1 cellular context compared by ENCODE assay signal in the genomic region with DNA sequence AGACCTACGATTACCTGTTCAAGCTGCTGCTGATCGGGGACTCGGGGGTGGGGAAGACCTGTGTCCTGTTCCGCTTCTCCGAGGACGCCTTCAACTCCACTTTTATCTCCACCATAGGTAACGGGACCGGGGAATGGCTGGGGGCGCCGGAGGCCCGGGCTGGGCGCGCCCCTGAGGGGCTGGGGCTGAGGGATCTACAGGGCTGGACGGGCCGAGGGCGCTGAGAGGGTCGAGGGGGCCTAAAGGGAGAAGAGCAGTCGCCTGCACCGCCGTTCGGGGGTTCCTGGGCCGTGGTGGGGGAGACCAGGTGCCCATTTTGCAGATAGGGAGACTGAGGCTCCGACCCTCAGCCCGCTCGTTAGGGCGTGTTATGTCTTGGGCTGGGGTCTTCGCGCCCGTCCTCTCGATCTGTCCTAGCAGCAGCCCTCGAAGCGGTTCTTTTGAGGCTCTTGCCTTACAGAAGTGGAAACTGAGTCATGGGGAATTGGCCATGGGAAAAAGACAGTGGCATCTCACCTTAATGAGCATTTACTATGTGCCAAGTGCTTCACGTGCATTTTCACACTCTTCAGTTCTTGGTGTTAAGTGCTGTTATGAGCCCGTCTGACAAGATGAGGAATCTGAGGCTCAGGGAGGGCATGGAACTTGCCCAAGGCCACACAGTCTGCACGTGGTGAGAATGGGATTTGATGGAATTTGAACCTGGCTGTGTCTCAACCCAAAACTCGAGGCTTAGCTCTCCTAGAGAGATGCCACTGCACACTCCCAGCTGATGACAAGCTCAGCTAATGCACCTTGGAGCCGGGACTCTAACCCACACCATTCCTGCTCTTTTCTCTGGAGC.
A peak's percentile ranks its signal among the peaks of the same experiment; 100 is the strongest.
TF ChIP-seq lines count a peak whose summit lies in the region.

No MANE protein-coding gene starts in this region.

TF ChIP-seq in H1, 55 proteins besides CTCF, POLR2A, EP300 and RAD21 (continued from another document):
- TF ChIP-seq FOSL1 (IDR thresholded peaks at IDR 0.05; ENCODE audit: insufficient read depth, low read depth, low read length): no peak
- TF ChIP-seq CTBP2 (IDR thresholded peaks at IDR 0.05; ENCODE audit: borderline replicate concordance, insufficient read depth, insufficient read length, low read length): no peak
- no peak for TF ChIP-seq BACH1 (IDR thresholded peaks at IDR 0.05; ENCODE audit: low read length)
- TF ChIP-seq ZNF274 (IDR thresholded peaks at IDR 0.05; ENCODE audit: borderline replicate concordance, extremely low read depth, low read length): no peak
- TF ChIP-seq JUND (IDR thresholded peaks at IDR 0.05; ENCODE audit: low read length): no peak
- TF ChIP-seq, protein P1, sequence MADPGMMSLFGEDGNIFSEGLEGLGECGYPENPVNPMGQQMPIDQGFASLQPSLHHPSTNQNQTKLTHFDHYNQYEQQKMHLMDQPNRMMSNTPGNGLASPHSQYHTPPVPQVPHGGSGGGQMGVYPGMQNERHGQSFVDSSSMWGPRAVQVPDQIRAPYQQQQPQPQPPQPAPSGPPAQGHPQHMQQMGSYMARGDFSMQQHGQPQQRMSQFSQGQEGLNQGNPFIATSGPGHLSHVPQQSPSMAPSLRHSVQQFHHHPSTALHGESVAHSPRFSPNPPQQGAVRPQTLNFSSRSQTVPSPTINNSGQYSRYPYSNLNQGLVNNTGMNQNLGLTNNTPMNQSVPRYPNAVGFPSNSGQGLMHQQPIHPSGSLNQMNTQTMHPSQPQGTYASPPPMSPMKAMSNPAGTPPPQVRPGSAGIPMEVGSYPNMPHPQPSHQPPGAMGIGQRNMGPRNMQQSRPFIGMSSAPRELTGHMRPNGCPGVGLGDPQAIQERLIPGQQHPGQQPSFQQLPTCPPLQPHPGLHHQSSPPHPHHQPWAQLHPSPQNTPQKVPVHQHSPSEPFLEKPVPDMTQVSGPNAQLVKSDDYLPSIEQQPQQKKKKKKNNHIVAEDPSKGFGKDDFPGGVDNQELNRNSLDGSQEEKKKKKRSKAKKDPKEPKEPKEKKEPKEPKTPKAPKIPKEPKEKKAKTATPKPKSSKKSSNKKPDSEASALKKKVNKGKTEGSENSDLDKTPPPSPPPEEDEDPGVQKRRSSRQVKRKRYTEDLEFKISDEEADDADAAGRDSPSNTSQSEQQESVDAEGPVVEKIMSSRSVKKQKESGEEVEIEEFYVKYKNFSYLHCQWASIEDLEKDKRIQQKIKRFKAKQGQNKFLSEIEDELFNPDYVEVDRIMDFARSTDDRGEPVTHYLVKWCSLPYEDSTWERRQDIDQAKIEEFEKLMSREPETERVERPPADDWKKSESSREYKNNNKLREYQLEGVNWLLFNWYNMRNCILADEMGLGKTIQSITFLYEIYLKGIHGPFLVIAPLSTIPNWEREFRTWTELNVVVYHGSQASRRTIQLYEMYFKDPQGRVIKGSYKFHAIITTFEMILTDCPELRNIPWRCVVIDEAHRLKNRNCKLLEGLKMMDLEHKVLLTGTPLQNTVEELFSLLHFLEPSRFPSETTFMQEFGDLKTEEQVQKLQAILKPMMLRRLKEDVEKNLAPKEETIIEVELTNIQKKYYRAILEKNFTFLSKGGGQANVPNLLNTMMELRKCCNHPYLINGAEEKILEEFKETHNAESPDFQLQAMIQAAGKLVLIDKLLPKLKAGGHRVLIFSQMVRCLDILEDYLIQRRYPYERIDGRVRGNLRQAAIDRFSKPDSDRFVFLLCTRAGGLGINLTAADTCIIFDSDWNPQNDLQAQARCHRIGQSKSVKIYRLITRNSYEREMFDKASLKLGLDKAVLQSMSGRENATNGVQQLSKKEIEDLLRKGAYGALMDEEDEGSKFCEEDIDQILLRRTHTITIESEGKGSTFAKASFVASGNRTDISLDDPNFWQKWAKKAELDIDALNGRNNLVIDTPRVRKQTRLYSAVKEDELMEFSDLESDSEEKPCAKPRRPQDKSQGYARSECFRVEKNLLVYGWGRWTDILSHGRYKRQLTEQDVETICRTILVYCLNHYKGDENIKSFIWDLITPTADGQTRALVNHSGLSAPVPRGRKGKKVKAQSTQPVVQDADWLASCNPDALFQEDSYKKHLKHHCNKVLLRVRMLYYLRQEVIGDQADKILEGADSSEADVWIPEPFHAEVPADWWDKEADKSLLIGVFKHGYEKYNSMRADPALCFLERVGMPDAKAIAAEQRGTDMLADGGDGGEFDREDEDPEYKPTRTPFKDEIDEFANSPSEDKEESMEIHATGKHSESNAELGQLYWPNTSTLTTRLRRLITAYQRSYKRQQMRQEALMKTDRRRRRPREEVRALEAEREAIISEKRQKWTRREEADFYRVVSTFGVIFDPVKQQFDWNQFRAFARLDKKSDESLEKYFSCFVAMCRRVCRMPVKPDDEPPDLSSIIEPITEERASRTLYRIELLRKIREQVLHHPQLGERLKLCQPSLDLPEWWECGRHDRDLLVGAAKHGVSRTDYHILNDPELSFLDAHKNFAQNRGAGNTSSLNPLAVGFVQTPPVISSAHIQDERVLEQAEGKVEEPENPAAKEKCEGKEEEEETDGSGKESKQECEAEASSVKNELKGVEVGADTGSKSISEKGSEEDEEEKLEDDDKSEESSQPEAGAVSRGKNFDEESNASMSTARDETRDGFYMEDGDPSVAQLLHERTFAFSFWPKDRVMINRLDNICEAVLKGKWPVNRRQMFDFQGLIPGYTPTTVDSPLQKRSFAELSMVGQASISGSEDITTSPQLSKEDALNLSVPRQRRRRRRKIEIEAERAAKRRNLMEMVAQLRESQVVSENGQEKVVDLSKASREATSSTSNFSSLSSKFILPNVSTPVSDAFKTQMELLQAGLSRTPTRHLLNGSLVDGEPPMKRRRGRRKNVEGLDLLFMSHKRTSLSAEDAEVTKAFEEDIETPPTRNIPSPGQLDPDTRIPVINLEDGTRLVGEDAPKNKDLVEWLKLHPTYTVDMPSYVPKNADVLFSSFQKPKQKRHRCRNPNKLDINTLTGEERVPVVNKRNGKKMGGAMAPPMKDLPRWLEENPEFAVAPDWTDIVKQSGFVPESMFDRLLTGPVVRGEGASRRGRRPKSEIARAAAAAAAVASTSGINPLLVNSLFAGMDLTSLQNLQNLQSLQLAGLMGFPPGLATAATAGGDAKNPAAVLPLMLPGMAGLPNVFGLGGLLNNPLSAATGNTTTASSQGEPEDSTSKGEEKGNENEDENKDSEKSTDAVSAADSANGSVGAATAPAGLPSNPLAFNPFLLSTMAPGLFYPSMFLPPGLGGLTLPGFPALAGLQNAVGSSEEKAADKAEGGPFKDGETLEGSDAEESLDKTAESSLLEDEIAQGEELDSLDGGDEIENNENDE (IDR thresholded peaks at IDR 0.05; ENCODE audit: insufficient replicate concordance, low read length): no peak
- TF ChIP-seq TAF1 (IDR thresholded peaks at IDR 0.05; ENCODE audit: low read depth, low read length): peak; percentile 71
- TF ChIP-seq SRF (IDR thresholded peaks at IDR 0.05; ENCODE audit: low read depth, low read length): no peak
- TF ChIP-seq EZH2 (IDR thresholded peaks at IDR 0.05; ENCODE audit: low read depth, low read length, severe bottlenecking): no peak
- no peak for TF ChIP-seq RBBP5 (IDR thresholded peaks at IDR 0.05; ENCODE audit: borderline replicate concordance, low read depth, low read length)
